Comparison of ENCODE assay signal across 24 cellular contexts in genomic region chr18:41370740-41371623, GRCh38.
DNase-seq lines count a peak whose midpoint lies in the region; ATAC-seq, FAIRE-seq and TF ChIP-seq lines count a peak whose summit lies in the region.
"Had no signal": no experiment of that assay in that cellular context is flagged by ENCODE, and none has a peak within 500 bp of the region (broad histone marks: within the 10 kb centered on the region; RNA-seq: fewer than 3 reads in every experiment).

No MANE protein-coding gene starts in this region.

- no peaks in the 10 kb centered on the region for H3K36me3 ChIP-seq in heart left ventricle
- no peaks in the 10 kb centered on the region for H3K36me3 ChIP-seq in H1 (ENCODE audit: control insufficient read depth in 2 of 4, insufficient read depth in 4 of 4, low read length in 3 of 4)
- H3K36me3 ChIP-seq in smooth muscle cell (ENCODE audit: low read depth), result no peaks in the 10 kb centered on the region
- H3K36me3 ChIP-seq: suprapubic skin, WERI-Rb-1 had no signal

- H3K27ac ChIP-seq in heart left ventricle (peak overlapping the region in 2 of 12 donors; percentile 40 to 43), right cardiac atrium (ENCODE audit: low read length) (no peak overlapping the region), H1 (ENCODE audit: low read depth, low read length) (no peak overlapping the region), smooth muscle cell (ENCODE audit: low read depth) (peak overlapping the region; percentile 16)
- H3K27ac ChIP-seq: epithelial cell of prostate, suprapubic skin, WERI-Rb-1 had no signal

- peak overlapping the region; percentile 70; the same call in 1 of the 2 replicates for H2BK12ac ChIP-seq in H1 (ENCODE audit: low read depth, low read length)

- H3K9ac ChIP-seq in H1 (replicated peaks in 1 of 4; ENCODE audit: extremely low read depth in 1 of 4, low read depth in 3 of 4, low read length in 3 of 4), result no peak overlapping the region
- no peak overlapping the region for H3K9ac ChIP-seq in smooth muscle cell (ENCODE audit: low read depth)

- H3K14ac ChIP-seq in H1 (ENCODE audit: insufficient read length), result no peak overlapping the region

- H4K8ac ChIP-seq in H1 (ENCODE audit: extremely low read depth, insufficient read depth, low read length), result no peak overlapping the region

- no peak for FAIRE-seq in H1 (lab: Jason Lieb, UNC)
- FAIRE-seq: G401.6, H54 had no signal

- H3K27me3 ChIP-seq in heart left ventricle, result no peaks in the 10 kb centered on the region
- H3K27me3 ChIP-seq in right cardiac atrium (ENCODE audit: control insufficient read depth, insufficient read depth), result no peaks in the 10 kb centered on the region
- H3K27me3 ChIP-seq in H1 (replicated peaks in 1 of 4; ENCODE audit: control insufficient read depth in 3 of 4, extremely low read depth in 1 of 4, insufficient read depth in 3 of 4, low read length in 3 of 4), result no peaks in the 10 kb centered on the region
- H3K27me3 ChIP-seq in smooth muscle cell (ENCODE audit: low read depth), result no peaks in the 10 kb centered on the region
- H3K27me3 ChIP-seq: suprapubic skin had no signal

- no peak overlapping the region for H3K23ac ChIP-seq in H1 (ENCODE audit: insufficient read length)

- POLR2A ChIA-PET in H1 (lab: Charles Lee; ENCODE audit: partially characterized antibody), result no interaction called here

- ATAC-seq in heart left ventricle (peak; percentile 46 to 79 (median 64)), right cardiac atrium (no peak), HG03571 (IDR thresholded peaks at IDR 0.05; ENCODE audit: unreplicated experiment) (no peak), GM18858 (IDR thresholded peaks at IDR 0.05; ENCODE audit: unreplicated experiment) (no peak)
- ATAC-seq: activated CD8-positive, alpha-beta memory T cell treated with anti-CD3 and anti-CD28 coated beads, Interleukin-2, amount 10 ng/mL, durations not matched to agents 7 days and 5 days; sciatic nerve had no signal

- no peak for TF ChIP-seq RAD21 in H1 (IDR thresholded peaks at IDR 0.05 in 1 of 2, conservative IDR thresholded peaks at IDR 0.05 in 1 of 2; ENCODE audit: low read depth in 2 of 2, low read length in 2 of 2)

- H3K4me1 ChIP-seq in heart left ventricle (no peaks in the 10 kb centered on the region), right cardiac atrium (ENCODE audit: control insufficient read depth, insufficient read depth, low read length) (no peaks in the 10 kb centered on the region), H1 (replicated peaks in 1 of 4; ENCODE audit: control insufficient read depth in 3 of 4, insufficient read depth in 4 of 4, low read length in 3 of 4) (peaks cover 4 to 12% (median 5%) of the 10 kb centered on the region in 4 experiments; a peak in 5 of 7 replicates), smooth muscle cell (ENCODE audit: low read depth) (no peaks in the 10 kb centered on the region)
- H3K4me1 ChIP-seq: suprapubic skin had no signal

- H2AFZ ChIP-seq in H1 (ENCODE audit: low read length) (peak overlapping the region; percentile 1; the same call in 1 of the 2 replicates), smooth muscle cell (ENCODE audit: low read depth) (peak overlapping the region; percentile 15)

- H3K79me1 ChIP-seq in H1 (ENCODE audit: low read depth, low read length), result no peaks in the 10 kb centered on the region

- H3K18ac ChIP-seq in H1 (ENCODE audit: extremely low read depth, low read length), result no peak overlapping the region

- H4K20me1 ChIP-seq in H1 (replicated peaks in 1 of 2; ENCODE audit: control insufficient read depth in 1 of 2, insufficient read depth in 2 of 2, low read length in 2 of 2) (no peaks in the 10 kb centered on the region), smooth muscle cell (ENCODE audit: low read depth) (no peaks in the 10 kb centered on the region)

- H3K4me3 ChIP-seq in heart left ventricle, result no peak overlapping the region
- H3K4me3 ChIP-seq in right cardiac atrium (ENCODE audit: low read length), result no peak overlapping the region
- no peak overlapping the region for H3K4me3 ChIP-seq in H1 (ENCODE audit: extremely low read depth in 1 of 4, insufficient read depth in 2 of 4, low read depth in 3 of 4, low read length in 4 of 4)
- no peak overlapping the region for H3K4me3 ChIP-seq in smooth muscle cell
- H3K4me3 ChIP-seq: suprapubic skin had no signal

- H2AK5ac ChIP-seq in H1 (ENCODE audit: low read depth, low read length), result no peak overlapping the region

- no peaks in the 10 kb centered on the region for H3K23me2 ChIP-seq in H1 (ENCODE audit: low read depth, low read length)

- H3K4me2 ChIP-seq in H1 (ENCODE audit: insufficient read depth in 1 of 2, low read depth in 2 of 2, low read length in 2 of 2), result no peak overlapping the region
- peak overlapping the region; percentile 45 for H3K4me2 ChIP-seq in smooth muscle cell

- H2BK5ac ChIP-seq in H1 (ENCODE audit: low read depth, low read length), result no peak overlapping the region

- H2BK15ac ChIP-seq in H1 (ENCODE audit: low read length), result peak overlapping the region; percentile 48; the same call in 1 of the 2 replicates

- DNase-seq in heart left ventricle (peak in 3 of 5 donors; percentile 7 to 48 (median 29)), right cardiac atrium (no peak), NCI-H748 treated with DMSO at 0.1 percent for 48 hours (lab: John Stamatoyannopoulos, UW) (peak; percentile 39), H1 (ENCODE audit: low read depth in 1 of 2, low spot score in 2 of 2) (no peak), smooth muscle cell (lab: John Stamatoyannopoulos, UW; ENCODE audit: unreplicated experiment) (no peak), mesenteric fat pad (ENCODE audit: low spot score) (no peak)
- DNase-seq: ACHN; activated CD4-positive, alpha-beta T cell treated with anti-CD3 and anti-CD28 coated beads for 48 hours; activated CD8-positive, alpha-beta memory T cell treated with anti-CD3 and anti-CD28 coated beads, Interleukin-2, amount 10 ng/mL, durations not matched to agents 7 days and 5 days; activated T-cell treated with anti-CD3 and anti-CD28 coated beads, Interleukin-2, amount 50 U/mL, for 48 hours; cerebellar nuclear complex; kidney glomerular epithelial cell; NCI-H1092; NCI-H524 treated with DMSO at 0.1 percent for 48 hours; stimulated activated naive CD4-positive, alpha-beta T cell; T1000; WERI-Rb-1 had no signal

- no peak overlapping the region for H3K56ac ChIP-seq in H1 (replicated peaks; ENCODE audit: insufficient read length, low read depth, low read length)

- no peak overlapping the region for H3K4ac ChIP-seq in H1 (replicated peaks; ENCODE audit: insufficient read length, low read depth, low read length)

- H3K79me2 ChIP-seq in H1 (ENCODE audit: control insufficient read depth in 1 of 2, insufficient read depth in 2 of 2, low read length in 2 of 2) (no peaks in the 10 kb centered on the region), smooth muscle cell (ENCODE audit: low read depth) (no peaks in the 10 kb centered on the region)

- H2BK20ac ChIP-seq in H1 (ENCODE audit: low read length), result 0 out of 2 replicates have a peak overlapping the region, but pooled peaks have one; percentile 66

- 39 to 54% (median 43%) methylated on average over 7 of the region's 7 CpGs for whole genome bisulfite sequencing in heart left ventricle, 4 donors
- 46% methylated on average over 7 of the region's 7 CpGs for WGBS in right cardiac atrium
- 93% methylated on average over 7 of the region's 7 CpGs; no CpG with 5 or more reads in 1 of the 2 experiments for WGBS in H1 (ENCODE audit: extremely low coverage in 1 of 2, insufficient coverage in 1 of 2, insufficient read length in 1 of 2, insufficient replicate concordance in 2 of 2, low coverage in 1 of 2, low lambda C conversion rate in 2 of 2, missing lambda C conversion rate in 1 of 2), 2 experiments
- WGBS in smooth muscle cell (ENCODE audit: low lambda C conversion rate), result 60% methylated on average over 7 of the region's 7 CpGs

- H3K9me3 ChIP-seq in heart left ventricle (no peaks in the 10 kb centered on the region), right cardiac atrium (ENCODE audit: control insufficient read depth, low read length) (no peaks in the 10 kb centered on the region), H1 (ENCODE audit: insufficient read depth in 2 of 2, low read depth in 1 of 2, low read length in 1 of 2) (no peaks in the 10 kb centered on the region), smooth muscle cell (replicated peaks; ENCODE audit: low read depth) (no peaks in the 10 kb centered on the region)
- H3K9me3 ChIP-seq: suprapubic skin had no signal

- no peaks in the 10 kb centered on the region for H3F3A ChIP-seq in smooth muscle cell (ENCODE audit: low read depth)

- CTCF ChIA-PET in H1 (lab: Charles Lee; ENCODE audit: partially characterized antibody), result interaction anchor here (1.2 to 1.7 kb wide), 4 partner anchors 11 to 489 kb away, joined by 3 to 4 read pairs (median 3); no protein-coding TSS in a partner anchor

- intact Hi-C loops in heart left ventricle (cut with DNase I), result loop anchor here in 1 of 10 donors (10.0 kb wide), 2 partner anchors 436 to 936 kb away; no protein-coding TSS in a partner anchor
- intact Hi-C loops in right cardiac atrium (cut with DNase I), result no loop called here

- TF ChIP-seq POLR2A in heart left ventricle (IDR thresholded peaks at IDR 0.05) (no peak), H1 (IDR thresholded peaks at IDR 0.05; ENCODE audit: control extremely low read depth in 1 of 2, low read depth in 2 of 2, low read length in 2 of 2) (no peak)

- TF ChIP-seq CTCF in heart left ventricle (IDR thresholded peaks at IDR 0.05) (no peak), H1 (IDR thresholded peaks at IDR 0.05; ENCODE audit: control extremely low read depth in 1 of 3, insufficient read depth in 1 of 3, low read depth in 1 of 3, low read length in 3 of 3) (no peak), smooth muscle cell (IDR thresholded peaks at IDR 0.05; ENCODE audit: borderline replicate concordance, insufficient read depth, poor library complexity, severe bottlenecking) (no peak)

- no peak overlapping the region for H4K91ac ChIP-seq in H1 (replicated peaks; ENCODE audit: insufficient read length, low read length)

- H2BK120ac ChIP-seq in H1 (replicated peaks; ENCODE audit: low read depth, low read length), result peak overlapping the region; percentile 66

- no peak overlapping the region for H4K5ac ChIP-seq in H1 (ENCODE audit: insufficient read length, low read depth, low read length)

- TF ChIP-seq EP300 in H1 (IDR thresholded peaks at IDR 0.05; ENCODE audit: borderline replicate concordance in 1 of 2, low read depth in 2 of 2, low read length in 2 of 2), result no peak

TF ChIP-seq in H1, 55 proteins besides CTCF, POLR2A, EP300 and RAD21 (continues in another document):
- TF ChIP-seq GABPA (IDR thresholded peaks at IDR 0.05; ENCODE audit: borderline replicate concordance, insufficient read depth, low read length), result no peak
- no peak for TF ChIP-seq FOSL1 (IDR thresholded peaks at IDR 0.05; ENCODE audit: insufficient read depth, low read depth, low read length)
- TF ChIP-seq, protein P1, sequence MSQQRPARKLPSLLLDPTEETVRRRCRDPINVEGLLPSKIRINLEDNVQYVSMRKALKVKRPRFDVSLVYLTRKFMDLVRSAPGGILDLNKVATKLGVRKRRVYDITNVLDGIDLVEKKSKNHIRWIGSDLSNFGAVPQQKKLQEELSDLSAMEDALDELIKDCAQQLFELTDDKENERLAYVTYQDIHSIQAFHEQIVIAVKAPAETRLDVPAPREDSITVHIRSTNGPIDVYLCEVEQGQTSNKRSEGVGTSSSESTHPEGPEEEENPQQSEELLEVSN (IDR thresholded peaks at IDR 0.05), result no peak
- no peak for TF ChIP-seq POLR2AphosphoS5 (IDR thresholded peaks at IDR 0.05; ENCODE audit: low read depth, low read length)
- no peak for TF ChIP-seq YY1 (IDR thresholded peaks at IDR 0.05; ENCODE audit: low read depth, low read length)

Comparison
In these comparisons a context has a peak if more than half of its experiments do, and no peak if none do; other contexts are left out.
1. ATAC-seq: peak in heart left ventricle (4 of 4); none in right cardiac atrium (0 of 2), HG03571 (single experiment) and GM18858 (single experiment).
2. DNase-seq: peak in heart left ventricle (3 of 5) and NCI-H748 treated with DMSO at 0.1 percent for 48 hours (single experiment); none in right cardiac atrium (0 of 3), H1 (0 of 2), smooth muscle cell (single experiment) and mesenteric fat pad (single experiment).